Comparison of ENCODE assay signal across 5 cellular contexts in genomic region chr5:65839170-65839569, GRCh38.
DNase-seq lines count a peak whose midpoint lies in the region; ATAC-seq, FAIRE-seq and TF ChIP-seq lines count a peak whose summit lies in the region.
"Not testable (repeated sequence)": the region's sequence is repeated elsewhere in the genome, so short reads cannot be mapped to it uniquely, and the experiment has no call there.

No MANE protein-coding gene starts in this region.

- H3K9me3 ChIP-seq in HEK293 (ENCODE audit: control insufficient read depth, insufficient read depth, low read depth, low read length); PC-3 (ENCODE audit: low read length); GM12878 (replicated peaks; ENCODE audit: control insufficient read depth, insufficient read depth, low read length); K562 (replicated peaks; ENCODE audit: control insufficient read depth, insufficient read depth, low read depth, low read length): not testable (repeated sequence)

- H3K9me3 Mint-ChIP-seq in activated naive CD4-positive, alpha-beta T cell treated with anti-CD3 and anti-CD28 coated beads, Interleukin-2, amount 50 U/mL, for 24 hours: not testable (repeated sequence)

- CTCF ChIA-PET in HEK293 (lab: Yijun Ruan, JAX) (interaction anchor here (0.6 kb wide), 1 partner anchor 24 kb away, joined by 3 read pairs; no protein-coding TSS in a partner anchor), GM12878 (lab: Yijun Ruan, JAX) (interaction anchor here (0.6 kb wide), 1 partner anchor 22 kb away, joined by 3 read pairs; no protein-coding TSS in a partner anchor)
- CTCF ChIA-PET in PC-3 (lab: Charles Lee); K562 (lab: Yijun Ruan, JAX; ENCODE audit: low intra/inter-chr PET ratio): not testable (repeated sequence)

- ATAC-seq in PC-3, GM12878, K562: not testable (repeated sequence)

- H4K20me1 ChIP-seq in PC-3 (ENCODE audit: low read length); GM12878 (ENCODE audit: control insufficient read depth, insufficient read depth); K562 (replicated peaks; ENCODE audit: control insufficient read depth, insufficient read depth, low read length): not testable (repeated sequence)

- not testable (repeated sequence) for H3K4me1 Mint-ChIP-seq in activated naive CD4-positive, alpha-beta T cell treated with anti-CD3 and anti-CD28 coated beads, Interleukin-2, amount 50 U/mL, for 24 hours

- H3K4me1 ChIP-seq in HEK293 (ENCODE audit: control insufficient read depth, insufficient read depth, low read length); GM12878 (ENCODE audit: control insufficient read depth, insufficient read depth, low read length); K562 (replicated peaks in 1 of 2; ENCODE audit: control insufficient read depth in 2 of 2, insufficient read depth in 2 of 2, low read length in 2 of 2): not testable (repeated sequence)
- H3K4me1 ChIP-seq in PC-3 (ENCODE audit: insufficient read depth, low read length): peaks cover 12% of the 10 kb centered on the region

- H3K4me3 Mint-ChIP-seq in activated naive CD4-positive, alpha-beta T cell treated with anti-CD3 and anti-CD28 coated beads, Interleukin-2, amount 50 U/mL, for 24 hours: not testable (repeated sequence)

- not testable (repeated sequence) for TF ChIP-seq EP300 in GM12878 (IDR thresholded peaks at IDR 0.05; ENCODE audit: borderline replicate concordance in 1 of 2, control insufficient read depth in 1 of 2, low read depth in 2 of 2, low read length in 2 of 2); K562 (IDR thresholded peaks at IDR 0.05; ENCODE audit: low read length)

- TF ChIP-seq POLR2A in GM12878 (IDR thresholded peaks at IDR 0.05; ENCODE audit: low read depth, low read length); K562 (conservative IDR thresholded peaks at IDR 0.05): not testable (repeated sequence)

- H3K9ac ChIP-seq in PC-3 (ENCODE audit: low read length); GM12878 (ENCODE audit: control insufficient read depth, insufficient read depth, low read length); K562 (ENCODE audit: insufficient read depth in 1 of 2, low read depth in 2 of 2, low read length in 2 of 2): not testable (repeated sequence)

- intact Hi-C loops in PC-3 (cut with micrococcal nuclease); GM12878 (cut with micrococcal nuclease; ENCODE audit: unreplicated experiment); K562 (cut with micrococcal nuclease): not testable (repeated sequence)

- H3K27me3 ChIP-seq in PC-3 (ENCODE audit: low read length); GM12878 (replicated peaks in 1 of 2; ENCODE audit: control insufficient read depth in 2 of 2, insufficient read depth in 2 of 2, low read length in 1 of 2); K562 (ENCODE audit: control insufficient read depth in 2 of 2, insufficient read depth in 2 of 2, low read length in 2 of 2): not testable (repeated sequence)

- not testable (repeated sequence) for DNase-seq in PC-3; GM12878 (ENCODE audit: low read depth, low spot score); K562 (ENCODE audit: extremely low read depth in 1 of 4, low spot score in 3 of 4)

- not testable (repeated sequence) for H3K36me3 ChIP-seq in HEK293 (ENCODE audit: control insufficient read depth in 2 of 2, insufficient read depth in 1 of 2, low read length in 2 of 2); PC-3 (ENCODE audit: low read depth, low read length); GM12878 (ENCODE audit: control insufficient read depth in 2 of 2, insufficient read depth in 2 of 2, low read length in 1 of 2); K562 (ENCODE audit: control insufficient read depth, insufficient read depth, low read length)

- not testable (repeated sequence) for H3K27ac ChIP-seq in HEK293 (ENCODE audit: extremely low read depth, low read depth, low read length); GM12878 (ENCODE audit: control insufficient read depth, insufficient read depth); K562 (ENCODE audit: extremely low read depth, low read depth, low read length)
- peak overlapping the region; percentile 82; the same call in 1 of the 2 replicates for H3K27ac ChIP-seq in PC-3 (ENCODE audit: low read length)

- H3K27ac Mint-ChIP-seq in activated naive CD4-positive, alpha-beta T cell treated with anti-CD3 and anti-CD28 coated beads, Interleukin-2, amount 50 U/mL, for 24 hours: peak overlapping the region; percentile 69

- SMC1A ChIA-PET in GM12878 (lab: Charles Lee; ENCODE audit: uncharacterized antibody, unreplicated experiment): interaction anchor here (1.0 kb wide), 1 partner anchor 47 kb away, joined by 3 read pairs; no protein-coding TSS in a partner anchor

- TF ChIP-seq RAD21 in GM12878 (IDR thresholded peaks at IDR 0.05; ENCODE audit: insufficient read depth, low read depth, low read length); K562 (CRISPR knock-in tag; conservative IDR thresholded peaks at IDR 0.05 in 1 of 2, IDR thresholded peaks at IDR 0.05 in 1 of 2): not testable (repeated sequence)

- H3K9me2 ChIP-seq in PC-3 (replicated peaks; ENCODE audit: low read length): not testable (repeated sequence)

- TF ChIP-seq CTCF in HEK293 (tag by site-specific recombination; IDR thresholded peaks at IDR 0.05); PC-3 (conservative IDR thresholded peaks at IDR 0.05; ENCODE audit: low read depth, low read length); GM12878 (IDR thresholded peaks at IDR 0.05 in 2 of 3, conservative IDR thresholded peaks at IDR 0.05 in 1 of 3; ENCODE audit: control insufficient read depth in 2 of 3, extremely low read depth in 1 of 3, insufficient read depth in 1 of 3, low read depth in 3 of 3, low read length in 3 of 3); K562 (IDR thresholded peaks at IDR 0.05 in 2 of 3, conservative IDR thresholded peaks at IDR 0.05 in 1 of 3; ENCODE audit: insufficient read depth in 2 of 3, low read depth in 1 of 3, low read length in 3 of 3): not testable (repeated sequence)

- not testable (repeated sequence) for H3K4me2 ChIP-seq in PC-3 (ENCODE audit: low read length); GM12878 (ENCODE audit: control insufficient read depth, insufficient read depth); K562 (ENCODE audit: insufficient read depth, low read length)

- H3K9me1 ChIP-seq in K562 (ENCODE audit: control insufficient read depth, insufficient read depth, low read length): not testable (repeated sequence)

- not testable (repeated sequence) for BruUV-seq in PC-3 (replicated peaks; lab: Mats Ljungman, UMichigan); GM12878 (replicated peaks; lab: Mats Ljungman, UMichigan); K562 (replicated peaks; lab: Mats Ljungman, UMichigan)

- not testable (repeated sequence) for H3F3A ChIP-seq in PC-3 (ENCODE audit: low read length, unreplicated experiment)

- POLR2A ChIA-PET in HEK293 (lab: Yijun Ruan, JAX); PC-3 (lab: Charles Lee; ENCODE audit: unreplicated experiment); GM12878 (lab: Charles Lee); K562 (lab: Yijun Ruan, JAX): not testable (repeated sequence)

- not testable (repeated sequence) for H2AFZ ChIP-seq in PC-3 (ENCODE audit: low read length); GM12878 (ENCODE audit: control insufficient read depth, low read depth, low read length); K562 (ENCODE audit: low read depth, low read length)

- not testable (repeated sequence) for H3K27me3 Mint-ChIP-seq in activated naive CD4-positive, alpha-beta T cell treated with anti-CD3 and anti-CD28 coated beads, Interleukin-2, amount 50 U/mL, for 24 hours

- FAIRE-seq in GM12878 (lab: Jason Lieb, UNC): peak; percentile 44
- FAIRE-seq in K562 (lab: Jason Lieb, UNC): not testable (repeated sequence)

- H3K4me3 ChIP-seq in HEK293 (ENCODE audit: low read depth, low read length); PC-3 (ENCODE audit: low read length); GM12878; K562: not testable (repeated sequence)

- not testable (repeated sequence) for H3K36me3 Mint-ChIP-seq in activated naive CD4-positive, alpha-beta T cell treated with anti-CD3 and anti-CD28 coated beads, Interleukin-2, amount 50 U/mL, for 24 hours

- in situ Hi-C loops in GM12878 (cut with MboI); K562 (cut with MboI): not testable (repeated sequence)

- not testable (repeated sequence) for H3K79me2 ChIP-seq in PC-3 (ENCODE audit: low read length); GM12878 (ENCODE audit: control insufficient read depth, insufficient read depth, low read length); K562 (ENCODE audit: control insufficient read depth, insufficient read depth, low read length)

- RAD21 ChIA-PET in GM12878 (lab: Charles Lee; ENCODE audit: unreplicated experiment): not testable (repeated sequence)

TF ChIP-seq in HEK293, 187 proteins besides CTCF, POLR2A, EP300 and RAD21:
- peak; percentile 79 for TF ChIP-seq ZNF146 (tag by site-specific recombination; IDR thresholded peaks at IDR 0.05)

TF ChIP-seq in K562, 482 proteins besides CTCF, POLR2A, EP300 and RAD21:
- peak; percentile 60 for TF ChIP-seq ZNF146 (CRISPR knock-in tag; IDR thresholded peaks at IDR 0.05; ENCODE audit: unreplicated experiment)
